In genomic region chr2:109681633-109682032, GRCh38 we compare ENCODE assay signal across 24 cellular contexts.
"Had no signal": no experiment of that assay in that cellular context is flagged by ENCODE, and none has a peak within 500 bp of the region (broad histone marks: within the 10 kb centered on the region; RNA-seq: fewer than 3 reads in every experiment).

No MANE protein-coding gene starts in this region.

- H3K36me3 Mint-ChIP-seq: activated naive CD4-positive, alpha-beta T cell treated with anti-CD3 and anti-CD28 coated beads, Interleukin-2, amount 50 U/mL, for 72 hours; immature natural killer cell; memory B cell; stimulated activated effector memory CD8-positive, alpha-beta T cell treated with anti-CD3 and anti-CD28 coated beads, Interleukin-12 subunit alpha, Interleukin-12 subunit beta, amount 100 ng/mL, for 72 hours had no signal

- H3K4me3 Mint-ChIP-seq: activated CD8-positive, alpha-beta T cell treated with anti-CD3 and anti-CD28 coated beads, Interleukin-2, amount 10 ng/mL, durations not matched to agents 7 days and 5 days; immature natural killer cell; memory B cell; neural crest cell; stimulated activated effector memory CD8-positive, alpha-beta T cell treated with anti-CD3 and anti-CD28 coated beads, Interleukin-12 subunit alpha, Interleukin-12 subunit beta, amount 100 ng/mL, for 72 hours had no signal

- H3K9me3 ChIP-seq: ascending aorta, left lung, mucosa of descending colon, prostate gland, stomach, thoracic aorta had no signal

- H3K36me3 ChIP-seq: ascending aorta, brain microvascular endothelial cell, left lung, prostate gland, stomach, thoracic aorta had no signal

- H3K27ac Mint-ChIP-seq: activated CD8-positive, alpha-beta T cell treated with anti-CD3 and anti-CD28 coated beads, Interleukin-2, amount 10 ng/mL, durations not matched to agents 7 days and 5 days; activated naive CD4-positive, alpha-beta T cell treated with anti-CD3 and anti-CD28 coated beads, Interleukin-2, amount 50 U/mL, for 72 hours; immature natural killer cell; memory B cell; stimulated activated effector memory CD8-positive, alpha-beta T cell treated with anti-CD3 and anti-CD28 coated beads, Interleukin-12 subunit alpha, Interleukin-12 subunit beta, amount 100 ng/mL, for 72 hours had no signal

- H3K27me3 ChIP-seq: ascending aorta, foreskin keratinocyte, left lung, stomach had no signal

- H3K27ac ChIP-seq: ascending aorta, brain microvascular endothelial cell, foreskin keratinocyte, prostate gland, stomach, thoracic aorta had no signal

- DNase-seq: activated CD4-positive, alpha-beta T cell treated with anti-CD3 and anti-CD28 coated beads for 1 hour; activated CD4-positive, alpha-beta T cell treated with anti-CD3 and anti-CD28 coated beads, Interleukin-2, amount 50 U/mL, for 1 hour; activated CD8-positive, alpha-beta T cell treated with anti-CD3 and anti-CD28 coated beads, Interleukin-2, amount 10 ng/mL, durations not matched to agents 7 days and 5 days; activated gamma-delta T cell treated with Interleukin-2 at 50 U/mL for 16 hours; activated T-cell treated with anti-CD3 and anti-CD28 coated beads, Interleukin-2, amount 50 U/mL, for 1 hour; brain microvascular endothelial cell; central memory CD4-positive, alpha-beta T cell; effector memory CD4-positive, alpha-beta T cell; foreskin keratinocyte; immature natural killer cell; kidney glomerular epithelial cell; left lung; mucosa of descending colon; stimulated activated CD4-positive, alpha-beta T cell treated with anti-CD3 and anti-CD28 coated beads, Interleukin-2, amount 100 ng/mL, for 24 hours; stomach; T-helper 1 cell had no signal

- H3K9me3 Mint-ChIP-seq: activated naive CD4-positive, alpha-beta T cell treated with anti-CD3 and anti-CD28 coated beads, Interleukin-2, amount 50 U/mL, for 72 hours; immature natural killer cell; memory B cell; neural crest cell; stimulated activated effector memory CD8-positive, alpha-beta T cell treated with anti-CD3 and anti-CD28 coated beads, Interleukin-12 subunit alpha, Interleukin-12 subunit beta, amount 100 ng/mL, for 72 hours had no signal

- H3K4me3 ChIP-seq: ascending aorta, left lung, mucosa of descending colon, prostate gland, skin epidermis, stomach, thoracic aorta had no signal

- H3K4me1 Mint-ChIP-seq: immature natural killer cell; memory B cell; stimulated activated effector memory CD8-positive, alpha-beta T cell treated with anti-CD3 and anti-CD28 coated beads, Interleukin-12 subunit alpha, Interleukin-12 subunit beta, amount 100 ng/mL, for 72 hours had no signal

- ATAC-seq: activated CD8-positive, alpha-beta T cell treated with anti-CD3 and anti-CD28 coated beads, Interleukin-2, amount 10 ng/mL, durations not matched to agents 7 days and 5 days; activated naive CD4-positive, alpha-beta T cell treated with anti-CD3 and anti-CD28 coated beads, Interleukin-2, amount 50 U/mL, for 72 hours; foreskin keratinocyte; left lung; mucosa of descending colon; stimulated activated effector memory CD8-positive, alpha-beta T cell treated with anti-CD3 and anti-CD28 coated beads, Interleukin-12 subunit alpha, Interleukin-12 subunit beta, amount 100 ng/mL, for 72 hours had no signal

- H3K4me1 ChIP-seq: foreskin keratinocyte, prostate gland had no signal
